Comparison of ENCODE assay signal across 24 cellular contexts in genomic region chr11:122879785-122880184, GRCh38. TPM values are rescaled to one million over a fixed set of nuclear protein-coding genes. Genes with fewer than 3 reads are reported as not detected.
DNase-seq lines count a peak whose midpoint lies in the region; ATAC-seq and TF ChIP-seq lines count a peak whose summit lies in the region.
"Had no signal": no experiment of that assay in that cellular context is flagged by ENCODE, and none has a peak within 500 bp of the region (broad histone marks: within the 10 kb centered on the region; RNA-seq: fewer than 3 reads in every experiment).

No MANE protein-coding gene starts in this region.

- H3K9me3 Mint-ChIP-seq in stimulated activated memory B cell treated with anti-CD40 and anti-IgM and Interleukin-4, amounts not matched to agents 10 μg/mL and 1 μg/mL and 100 μg/mL, for 72 hours = no peaks in the 10 kb centered on the region
- H3K9me3 Mint-ChIP-seq in HFFc6 = no peaks in the 10 kb centered on the region
- H3K9me3 Mint-ChIP-seq: activated naive CD8-positive, alpha-beta T cell treated with anti-CD3 and anti-CD28 coated beads, Interleukin-2, amount 10 ng/mL, durations not matched to agents 7 days and 5 days had no signal

- TF ChIP-seq CTCF in choroid plexus epithelial cell (conservative IDR thresholded peaks at IDR 0.05; ENCODE audit: low read depth, low read length) (peak; percentile 3), HFFc6 (IDR thresholded peaks at IDR 0.05) (no peak)

- ATAC-seq in stimulated activated memory B cell treated with anti-CD40 and anti-IgM and Interleukin-4, amounts not matched to agents 10 μg/mL and 1 μg/mL and 100 μg/mL, for 72 hours = no peak
- ATAC-seq in HG03097 (IDR thresholded peaks at IDR 0.05; ENCODE audit: low FRiP score, unreplicated experiment) = no peak
- ATAC-seq: foreskin keratinocyte, HCT116, pancreas had no signal

- H3K4me1 Mint-ChIP-seq in stimulated activated memory B cell treated with anti-CD40 and anti-IgM and Interleukin-4, amounts not matched to agents 10 μg/mL and 1 μg/mL and 100 μg/mL, for 72 hours = peaks cover 25% of the 10 kb centered on the region
- H3K4me1 Mint-ChIP-seq in HFFc6 (ENCODE audit: low read depth) = peaks cover 40% of the 10 kb centered on the region

- H3K27me3 Mint-ChIP-seq in stimulated activated memory B cell treated with anti-CD40 and anti-IgM and Interleukin-4, amounts not matched to agents 10 μg/mL and 1 μg/mL and 100 μg/mL, for 72 hours = no peaks in the 10 kb centered on the region
- H3K27me3 Mint-ChIP-seq in HFFc6 (ENCODE audit: insufficient read depth) = peaks cover 2% of the 10 kb centered on the region; the same call in 1 of the 2 replicates
- H3K27me3 Mint-ChIP-seq: activated naive CD8-positive, alpha-beta T cell treated with anti-CD3 and anti-CD28 coated beads, Interleukin-2, amount 10 ng/mL, durations not matched to agents 7 days and 5 days had no signal

- H3K36me3 Mint-ChIP-seq in stimulated activated memory B cell treated with anti-CD40 and anti-IgM and Interleukin-4, amounts not matched to agents 10 μg/mL and 1 μg/mL and 100 μg/mL, for 72 hours = no peaks in the 10 kb centered on the region
- no peaks in the 10 kb centered on the region for H3K36me3 Mint-ChIP-seq in HFFc6 (ENCODE audit: low read depth)
- H3K36me3 Mint-ChIP-seq: activated naive CD8-positive, alpha-beta T cell treated with anti-CD3 and anti-CD28 coated beads, Interleukin-2, amount 10 ng/mL, durations not matched to agents 7 days and 5 days had no signal

- H3K4me3 Mint-ChIP-seq in stimulated activated memory B cell treated with anti-CD40 and anti-IgM and Interleukin-4, amounts not matched to agents 10 μg/mL and 1 μg/mL and 100 μg/mL, for 72 hours = no peak overlapping the region
- H3K4me3 Mint-ChIP-seq in HFFc6 = no peak overlapping the region
- H3K4me3 Mint-ChIP-seq: activated naive CD8-positive, alpha-beta T cell treated with anti-CD3 and anti-CD28 coated beads, Interleukin-2, amount 10 ng/mL, durations not matched to agents 7 days and 5 days had no signal

- H3K4me3 ChIP-seq in choroid plexus epithelial cell (ENCODE audit: low read depth, low read length) = no peak overlapping the region
- H3K4me3 ChIP-seq: breast epithelium, MG63, pancreas, Peyer's patch, stomach had no signal

- peak overlapping the region; percentile 17 for H3K27ac Mint-ChIP-seq in stimulated activated memory B cell treated with anti-CD40 and anti-IgM and Interleukin-4, amounts not matched to agents 10 μg/mL and 1 μg/mL and 100 μg/mL, for 72 hours
- no peak overlapping the region for H3K27ac Mint-ChIP-seq in HFFc6
- H3K27ac Mint-ChIP-seq: activated naive CD8-positive, alpha-beta T cell treated with anti-CD3 and anti-CD28 coated beads, Interleukin-2, amount 10 ng/mL, durations not matched to agents 7 days and 5 days had no signal

- DNase-seq in NCI-H345 (lab: John Stamatoyannopoulos, UW) = peak; percentile 33
- no peak for DNase-seq in NCI-H345 treated with DMSO at 0.1 percent for 48 hours (lab: John Stamatoyannopoulos, UW; ENCODE audit: unreplicated experiment)
- peak; percentile 74 for DNase-seq in NCI-H69 (lab: John Stamatoyannopoulos, UW)
- no peak for DNase-seq in choroid plexus epithelial cell (ENCODE audit: low read depth)
- DNase-seq in HFFc6 = no peak
- DNase-seq in A172 (ENCODE audit: low spot score) = no peak
- DNase-seq: activated CD4-positive, alpha-beta T cell treated with anti-CD3 and anti-CD28 coated beads for 1 hour; activated naive CD8-positive, alpha-beta T cell treated with anti-CD3 and anti-CD28 coated beads, Interleukin-2, amount 10 ng/mL, durations not matched to agents 7 days and 5 days; C1 segment of cervical spinal cord; dermis blood vessel endothelial cell; foreskin keratinocyte; GDM1; hippocampal formation; IMR-90; kidney; MG63; pancreas; Peyer's patch; stimulated activated CD4-positive, alpha-beta T cell treated with anti-CD3 and anti-CD28 coated beads, Interleukin-1b, Interleukin-23, amount 100 ng/mL, for 48 hours; stomach had no signal

RNA-seq across cellular contexts. Expression of gene JHY, which starts 2.8 kb away (rescaled TPM):
- total RNA-seq in HFFc6 (2021; fragmentation: NEBNext Ultra II Directional; extraction: Animal tissue kit (Norgen Biotek cat#: 25700)) = 1 to 10 TPM; 5.2 to 6.4 (median 5.7) TPM
- total RNA-seq in A172 (2014; rRNA removed; shearing (Covaris generic)) = 0.64 and 1.6 TPM in 2 replicates

RNA-seq across cellular contexts. Expression of gene CRTAM, which starts 41.5 kb away (rescaled TPM):
- total RNA-seq in HFFc6 (2021; fragmentation: NEBNext Ultra II Directional; extraction: Animal tissue kit (Norgen Biotek cat#: 25700)) = not detected
- not detected in 2 replicates for total RNA-seq in A172 (2014; rRNA removed; shearing (Covaris generic))
- total RNA-seq: dermis blood vessel endothelial cell, foreskin keratinocyte, IMR-90 had no signal

Comparison
In these comparisons a context has a peak if more than half of its experiments do, and no peak if none do; other contexts are left out.
1. DNase-seq: peak in NCI-H345 (single experiment) and NCI-H69 (single experiment); none in NCI-H345 treated with DMSO at 0.1 percent for 48 hours (single experiment), choroid plexus epithelial cell (single experiment), HFFc6 (single experiment) and A172 (single experiment).